Comparison of ENCODE assay signal across 16 cellular contexts in genomic region chr4:147498031-147498700, GRCh38. TPM values are rescaled to one million over a fixed set of nuclear protein-coding genes. Genes with fewer than 3 reads are reported as not detected.
DNase-seq lines count a peak whose midpoint lies in the region; TF ChIP-seq lines count a peak whose summit lies in the region.
"Had no signal": no experiment of that assay in that cellular context is flagged by ENCODE, and none has a peak within 500 bp of the region (broad histone marks: within the 10 kb centered on the region; RNA-seq: fewer than 3 reads in every experiment).

No MANE protein-coding gene starts in this region.

- H3K9me3 ChIP-seq in SJCRH30 (replicated peaks) (no peaks in the 10 kb centered on the region), fibroblast of lung (ENCODE audit: control insufficient read depth, insufficient read depth, low read depth, low read length) (no peaks in the 10 kb centered on the region), thyroid gland (no peaks in the 10 kb centered on the region), prostate gland (no peaks in the 10 kb centered on the region)

- H3K27ac ChIP-seq in SJCRH30 = peak overlapping the region; percentile 57
- H3K27ac ChIP-seq in fibroblast of lung (ENCODE audit: insufficient read depth, low read length) = peak overlapping the region; percentile 52
- H3K27ac ChIP-seq in thyroid gland = no peak overlapping the region
- no peak overlapping the region for H3K27ac ChIP-seq in prostate gland

- TF ChIP-seq CTCF in fibroblast of lung (conservative IDR thresholded peaks at IDR 0.05 in 1 of 2, IDR thresholded peaks at IDR 0.05 in 1 of 2; ENCODE audit: low read depth in 1 of 2, low read length in 2 of 2) (no peak), thyroid gland (IDR thresholded peaks at IDR 0.05) (no peak), prostate gland (IDR thresholded peaks at IDR 0.05) (no peak)

- H3K9ac ChIP-seq in fibroblast of lung (ENCODE audit: insufficient read depth, low read length) = no peak overlapping the region

- intact Hi-C loops in thyroid gland (cut with DNase I) (no loop called here), prostate gland (cut with DNase I) (no loop called here)

- 73 to 93% methylated on average over 4 of the region's 4 CpGs for WGBS in thyroid gland, 2 donors
- WGBS in prostate gland = 64% methylated on average over 4 of the region's 4 CpGs

- no peak overlapping the region for H3K4me2 ChIP-seq in fibroblast of lung (ENCODE audit: extremely low read depth, insufficient read depth, low read length)

- DNase-seq in ELR (ENCODE audit: low read depth) (peak; percentile 80), SJCRH30 (peak; percentile 55 to 66), fibroblast of lung (ENCODE audit: low read depth in 2 of 2) (peak; percentile 88 to 95), renal cortical epithelial cell (ENCODE audit: low read depth) (peak; percentile 66), thyroid gland (no peak), GOT3 (lab: John Stamatoyannopoulos, UW) (no peak), prostate gland (ENCODE audit: low spot score) (no peak), NAMALWA (ENCODE audit: low spot score) (no peak)
- DNase-seq: activated CD4-positive, alpha-beta memory T cell treated with anti-CD3 and anti-CD28 coated beads, Interleukin-2, amount 10 ng/mL, durations not matched to agents 7 days and 5 days; activated effector memory CD4-positive, alpha-beta T cell treated with anti-CD3 and anti-CD28 coated beads, Interleukin-2, amount 50 U/mL, for 16 hours; caudate nucleus; CD8-positive, alpha-beta T cell; NCI-H1436; retina; T-helper 9 cell had no signal

- no peaks in the 10 kb centered on the region for H3K27me3 ChIP-seq in SJCRH30
- H3K27me3 ChIP-seq in fibroblast of lung (ENCODE audit: control insufficient read depth, insufficient read depth, low read length) = no peaks in the 10 kb centered on the region
- no peaks in the 10 kb centered on the region for H3K27me3 ChIP-seq in thyroid gland
- no peaks in the 10 kb centered on the region for H3K27me3 ChIP-seq in prostate gland (replicated peaks; ENCODE audit: insufficient read depth)

- H3K4me1 ChIP-seq in SJCRH30 = peaks cover 14% of the 10 kb centered on the region
- peaks cover 4% of the 10 kb centered on the region for H3K4me1 ChIP-seq in fibroblast of lung (ENCODE audit: control insufficient read depth, extremely low read depth, insufficient read depth, low read length)
- H3K4me1 ChIP-seq in thyroid gland = no peaks in the 10 kb centered on the region
- no peaks in the 10 kb centered on the region for H3K4me1 ChIP-seq in prostate gland (replicated peaks)

- H3K4me3 ChIP-seq in SJCRH30 (no peak overlapping the region), fibroblast of lung (replicated peaks in 1 of 4; ENCODE audit: control extremely low read depth in 1 of 4, insufficient read depth in 1 of 4, low read depth in 3 of 4, low read length in 4 of 4) (no peak overlapping the region), thyroid gland (replicated peaks in 1 of 3) (no peak overlapping the region), prostate gland (no peak overlapping the region)

- H3K36me3 ChIP-seq in SJCRH30 (no peaks in the 10 kb centered on the region), fibroblast of lung (ENCODE audit: control insufficient read depth, insufficient read depth, low read length) (no peaks in the 10 kb centered on the region), thyroid gland (no peaks in the 10 kb centered on the region), prostate gland (no peaks in the 10 kb centered on the region)

- H4K20me1 ChIP-seq in fibroblast of lung (ENCODE audit: control insufficient read depth, extremely low read depth, insufficient read depth, low read length) = no peaks in the 10 kb centered on the region

- no peak for TF ChIP-seq POLR2A in thyroid gland (IDR thresholded peaks at IDR 0.05)
- no peak for TF ChIP-seq POLR2A in prostate gland (IDR thresholded peaks at IDR 0.05)

- no peaks in the 10 kb centered on the region for H3K79me2 ChIP-seq in fibroblast of lung (ENCODE audit: control insufficient read depth, insufficient read depth, low read length)

- no peak overlapping the region for H2AFZ ChIP-seq in fibroblast of lung (ENCODE audit: low read length)

RNA-seq across cellular contexts. Expression of gene EDNRA, which starts 17.3 kb away (rescaled TPM):
- total RNA-seq in SJCRH30 (2014; rRNA removed; shearing (Covaris generic)) = 1.1 TPM in 2 replicates
- 0.77 and 2.0 TPM in 2 replicates for total RNA-seq in fibroblast of lung
- polyA plus RNA-seq in fibroblast of lung = 1.4 and 9.5 TPM in 2 replicates
- polyA plus RNA-seq in fibroblast of lung (2012) = 0.67 and 4.8 TPM in 2 replicates
- 3.1 and 7.0 TPM in 2 replicates for polyA minus RNA-seq in fibroblast of lung (ENCODE audit: low replicate concordance)
- total RNA-seq in renal cortical epithelial cell = 1.3 and 3.3 TPM in 2 replicates
- 1 to 10 TPM; 5.9 to 7.7 (median 6.8) TPM for total RNA-seq in thyroid gland
- total RNA-seq in prostate gland = 10 to 100 TPM; 17.8 to 27.3 TPM
- total RNA-seq: activated CD4-positive, alpha-beta memory T cell treated with anti-CD3 and anti-CD28 coated beads, Interleukin-2, amount 10 ng/mL, durations not matched to agents 7 days and 5 days; CD8-positive, alpha-beta T cell; HepG2 had no signal
- polyA plus RNA-seq: HepG2 had no signal

Comparison
In these comparisons a context has a peak if more than half of its experiments do, and no peak if none do; other contexts are left out.
1. DNase-seq: peak in ELR (single experiment), SJCRH30 (2 of 2), fibroblast of lung (2 of 2) and renal cortical epithelial cell (single experiment); none in thyroid gland (0 of 2), GOT3 (single experiment), prostate gland (single experiment) and NAMALWA (single experiment).
2. H3K27ac ChIP-seq: peak in SJCRH30 (single experiment) and fibroblast of lung (single experiment); none in thyroid gland (0 of 3) and prostate gland (0 of 2).